In the genomic region with DNA sequence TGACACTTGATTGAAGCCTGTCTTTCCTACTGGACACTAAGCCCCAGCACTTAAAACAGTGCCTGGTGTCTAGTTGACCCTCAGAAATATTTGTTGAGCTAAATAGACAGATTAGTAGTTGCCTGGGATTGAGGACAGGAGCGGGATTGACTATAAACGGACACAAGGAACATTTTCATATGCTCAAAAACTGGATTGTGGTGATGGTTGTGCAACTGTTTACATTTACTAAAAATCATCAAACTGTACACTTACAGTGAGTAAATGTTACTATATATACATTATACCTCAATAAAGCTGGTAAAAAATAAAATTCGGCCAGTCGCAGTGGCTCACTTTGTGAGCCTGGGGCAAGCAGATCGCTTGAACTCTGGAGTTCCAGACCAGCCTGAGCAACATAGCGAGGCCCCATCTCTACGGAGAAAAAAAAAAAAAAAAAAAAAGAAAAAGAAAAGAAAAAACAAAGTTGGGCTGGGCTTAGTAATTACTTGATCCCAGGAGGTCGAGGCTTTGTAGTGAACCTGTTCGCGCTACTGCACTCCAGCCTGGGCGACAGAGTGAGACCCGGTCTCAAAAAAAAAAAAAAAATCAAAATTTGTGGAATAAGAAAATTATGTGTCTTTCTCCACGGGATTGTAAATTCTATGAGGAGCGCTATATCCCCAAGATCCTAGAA, we compare ENCODE assay signal across 8 cellular contexts. TPM values are rescaled to one million over a fixed set of nuclear protein-coding genes. Genes with fewer than 3 reads are reported as not detected.
DNase-seq lines count a peak whose midpoint lies in the region; ATAC-seq and TF ChIP-seq lines count a peak whose summit lies in the region.

No MANE protein-coding gene starts in this region.

- peak overlapping the region; percentile 86 for H3K4me3 Mint-ChIP-seq in activated CD4-positive, alpha-beta memory T cell treated with anti-CD3 and anti-CD28 coated beads, Interleukin-2, amount 10 ng/mL, durations not matched to agents 7 days and 5 days
- peak overlapping the region; percentile 97 for H3K4me3 Mint-ChIP-seq in type B pancreatic cell

- H3K4me1 ChIP-seq in ACC112 (ENCODE audit: control insufficient read depth, insufficient read depth, low read length, unreplicated experiment): peaks cover 26% of the 10 kb centered on the region

- peaks cover 20% of the 10 kb centered on the region for H3K36me3 Mint-ChIP-seq in activated CD4-positive, alpha-beta memory T cell treated with anti-CD3 and anti-CD28 coated beads, Interleukin-2, amount 10 ng/mL, durations not matched to agents 7 days and 5 days (ENCODE audit: low read depth)
- H3K36me3 Mint-ChIP-seq in type B pancreatic cell: peaks cover 7% of the 10 kb centered on the region

- H3K36me3 ChIP-seq in ACC112 (ENCODE audit: insufficient read depth, low read length) (no peaks in the 10 kb centered on the region), kidney epithelial cell (ENCODE audit: control insufficient read depth, insufficient read depth, low read length) (no peaks in the 10 kb centered on the region)

- peak overlapping the region; percentile 82 for H2AFZ ChIP-seq in ACC112 (ENCODE audit: low read length, unreplicated experiment)

- H3K4me1 Mint-ChIP-seq in activated CD4-positive, alpha-beta memory T cell treated with anti-CD3 and anti-CD28 coated beads, Interleukin-2, amount 10 ng/mL, durations not matched to agents 7 days and 5 days: peaks cover 41% of the 10 kb centered on the region
- H3K4me1 Mint-ChIP-seq in type B pancreatic cell (ENCODE audit: unreplicated experiment): peaks cover 23% of the 10 kb centered on the region

- H3K27ac ChIP-seq in ACC112 (ENCODE audit: low read depth, low read length): 0 out of 2 replicates have a peak overlapping the region, but pooled peaks have one; percentile 10

- H3K9me3 Mint-ChIP-seq in activated CD4-positive, alpha-beta memory T cell treated with anti-CD3 and anti-CD28 coated beads, Interleukin-2, amount 10 ng/mL, durations not matched to agents 7 days and 5 days: no peaks in the 10 kb centered on the region
- no peaks in the 10 kb centered on the region for H3K9me3 Mint-ChIP-seq in type B pancreatic cell

- DNase-seq in activated CD4-positive, alpha-beta memory T cell treated with anti-CD3 and anti-CD28 coated beads, Interleukin-2, amount 10 ng/mL, durations not matched to agents 7 days and 5 days: no peak
- DNase-seq in kidney epithelial cell (ENCODE audit: low read depth) (no peak), type B pancreatic cell (ENCODE audit: extremely low spot score, unreplicated experiment) (no peak), NAMALWA (ENCODE audit: low spot score) (no peak)

- no peaks in the 10 kb centered on the region for H3K27me3 Mint-ChIP-seq in activated CD4-positive, alpha-beta memory T cell treated with anti-CD3 and anti-CD28 coated beads, Interleukin-2, amount 10 ng/mL, durations not matched to agents 7 days and 5 days
- H3K27me3 Mint-ChIP-seq in type B pancreatic cell: no peaks in the 10 kb centered on the region

- H3K27me3 ChIP-seq in ACC112 (ENCODE audit: insufficient read depth, low read length) (no peaks in the 10 kb centered on the region), kidney epithelial cell (ENCODE audit: control insufficient read depth, insufficient read depth, low read length) (no peaks in the 10 kb centered on the region)

- H3K4me3 ChIP-seq in ACC112 (ENCODE audit: low read depth, low read length) (peak overlapping the region; percentile 80), kidney epithelial cell (ENCODE audit: low read depth, low read length) (peak overlapping the region; percentile 60)

- ATAC-seq in GM21423 (IDR thresholded peaks at IDR 0.05; ENCODE audit: unreplicated experiment) (peak; percentile 3), HG02678 (IDR thresholded peaks at IDR 0.05; ENCODE audit: unreplicated experiment) (no peak), GM21528 (IDR thresholded peaks at IDR 0.05; ENCODE audit: low FRiP score, unreplicated experiment) (no peak)

- TF ChIP-seq CTCF in kidney epithelial cell (IDR thresholded peaks at IDR 0.05; ENCODE audit: insufficient read depth, low read length, poor library complexity, severe bottlenecking): no peak
- no peak for TF ChIP-seq CTCF in type B pancreatic cell (conservative IDR thresholded peaks at IDR 0.05)

- CTCF ChIA-PET in activated CD4-positive, alpha-beta memory T cell treated with anti-CD3 and anti-CD28 coated beads, Interleukin-2, amount 10 ng/mL, durations not matched to agents 7 days and 5 days (lab: Charles Lee): interaction anchor here (0.7 to 3.6 kb wide), 9 partner anchors 9 to 238 kb away, joined by 3 to 13 read pairs (median 5); a partner anchor contains a TSS

- POLR2A ChIA-PET in activated CD4-positive, alpha-beta memory T cell treated with anti-CD3 and anti-CD28 coated beads, Interleukin-2, amount 10 ng/mL, durations not matched to agents 7 days and 5 days (lab: Charles Lee): interaction anchor here (0.6 to 4.2 kb wide), 15 partner anchors 9 to 742 kb away, joined by 3 to 32 read pairs (median 5); a partner anchor contains a TSS

- peaks cover 30% of the 10 kb centered on the region for H3K79me2 ChIP-seq in ACC112 (ENCODE audit: control insufficient read depth, insufficient read depth, low read length, unreplicated experiment)

- peak overlapping the region; percentile 79 for H3K27ac Mint-ChIP-seq in activated CD4-positive, alpha-beta memory T cell treated with anti-CD3 and anti-CD28 coated beads, Interleukin-2, amount 10 ng/mL, durations not matched to agents 7 days and 5 days
- H3K27ac Mint-ChIP-seq in type B pancreatic cell: peak overlapping the region; percentile 97

RNA-seq across cellular contexts. Expression of a gene that starts 0.6 kb away (rescaled TPM):
- 10 to 100 TPM; 73.5 to 85.0 TPM for total RNA-seq in activated CD4-positive, alpha-beta memory T cell treated with anti-CD3 and anti-CD28 coated beads, Interleukin-2, amount 10 ng/mL, durations not matched to agents 7 days and 5 days
- total RNA-seq in kidney epithelial cell (37.4 and 60.4 TPM in 2 replicates), type B pancreatic cell (ENCODE audit: low replicate concordance) (66.5 and 93.6 TPM in 2 replicates)

RNA-seq across cellular contexts. Expression of a gene that starts 17.3 kb away (rescaled TPM):
- 1 to 10 TPM in 1 of 2 experiments, under 1 TPM in 1; 0.91 to 1.1 TPM for total RNA-seq in activated CD4-positive, alpha-beta memory T cell treated with anti-CD3 and anti-CD28 coated beads, Interleukin-2, amount 10 ng/mL, durations not matched to agents 7 days and 5 days
- total RNA-seq in kidney epithelial cell (16.3 and 21.4 TPM in 2 replicates), type B pancreatic cell (ENCODE audit: low replicate concordance) (15.7 and 20.1 TPM in 2 replicates)

RNA-seq across cellular contexts. Expression of a gene that starts 56.2 kb away (rescaled TPM):
- not detected for total RNA-seq in activated CD4-positive, alpha-beta memory T cell treated with anti-CD3 and anti-CD28 coated beads, Interleukin-2, amount 10 ng/mL, durations not matched to agents 7 days and 5 days
- not detected in 2 replicates for total RNA-seq in kidney epithelial cell
- not detected in 2 replicates for total RNA-seq in type B pancreatic cell (ENCODE audit: low replicate concordance)
